In genomic region chr5:31954091-31954490, GRCh38 we compare ENCODE assay signal across 22 cellular contexts.
"Had no signal": no experiment of that assay in that cellular context is flagged by ENCODE, and none has a peak within 500 bp of the region (broad histone marks: within the 10 kb centered on the region; RNA-seq: fewer than 3 reads in every experiment).

No MANE protein-coding gene starts in this region.

- H3K36me3 ChIP-seq: SJCRH30 had no signal

- DNase-seq: activated CD4-positive, alpha-beta T cell treated with anti-CD3 and anti-CD28 coated beads, Interleukin-2, amount 10 ng/mL, durations not matched to agents 24 days and 14 days; activated CD4-positive, alpha-beta T cell treated with anti-CD3 and anti-CD28 coated beads, Interleukin-2, amount 50 U/mL, for 4 hours; activated CD8-positive, alpha-beta T cell treated with anti-CD3 and anti-CD28 coated beads for 36 hours; activated naive CD4-positive, alpha-beta T cell treated with Interleukin-2 at 50 U/mL for 16 hours; activated naive CD8-positive, alpha-beta T cell treated with anti-CD3 and anti-CD28 coated beads, Interleukin-2, amount 10 ng/mL, durations not matched to agents 7 days and 5 days; activated T-cell treated with anti-CD3 and anti-CD28 coated beads, Interleukin-2, amount 50 U/mL, for 24 hours; caudate nucleus; cerebellar nuclear complex; Kasumi-1; NCI-H1105; NCI-H1417 treated with DMSO at 0.1 percent for 48 hours; NCI-H187 treated with DMSO at 0.1 percent for 48 hours; NCI-H2081; NCI-H2171 treated with DMSO at 0.1 percent for 48 hours; NCI-H2227 treated with DMSO at 0.1 percent for 48 hours; NCI-H446 treated with DMSO at 0.1 percent for 48 hours; NCI-H524; NCI-H69; SHP77; SJCRH30; T1000 had no signal

- H3K27ac ChIP-seq: SJCRH30, SK-N-MC had no signal

- H3K4me3 ChIP-seq: SJCRH30, SK-N-MC had no signal

- H3K27me3 ChIP-seq: SJCRH30 had no signal

- H3K4me1 ChIP-seq: SJCRH30 had no signal

- H3K9me3 ChIP-seq: SJCRH30 had no signal
